Comparison of ENCODE assay signal across 10 cellular contexts in the genomic region with DNA sequence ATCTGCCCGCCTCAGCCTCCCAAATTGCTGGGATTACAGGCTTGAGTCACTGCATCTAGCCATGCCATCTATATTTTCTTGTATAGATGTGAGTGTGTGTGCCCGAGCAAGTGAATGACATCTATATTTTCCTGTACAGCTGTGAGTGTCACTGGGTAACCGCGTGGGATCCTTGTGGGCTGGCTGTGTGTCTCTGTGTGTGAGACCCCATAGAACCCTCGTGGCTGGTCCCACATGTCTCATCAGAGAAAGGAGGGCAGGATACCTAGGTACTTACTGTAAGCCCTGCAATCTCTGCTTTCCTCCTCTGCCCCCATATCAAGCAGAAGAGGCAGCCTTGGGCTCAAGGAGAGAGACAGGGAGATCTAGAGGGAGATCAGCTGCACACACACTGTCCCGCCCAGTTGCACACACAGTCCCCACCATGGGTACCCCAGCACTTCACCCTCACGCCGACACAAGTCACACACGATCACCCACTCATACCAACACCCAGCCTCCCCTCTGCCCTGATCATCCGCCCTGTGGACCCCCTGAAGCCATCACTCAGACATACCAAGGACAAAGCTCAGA. TPM values are rescaled to one million over a fixed set of nuclear protein-coding genes. Genes with fewer than 3 reads are reported as not detected.
A peak's percentile ranks its signal among the peaks of the same experiment; 100 is the strongest.
DNase-seq lines count a peak whose midpoint lies in the region; ATAC-seq lines count a peak whose summit lies in the region.
"Had no signal": no experiment of that assay in that cellular context is flagged by ENCODE, and none has a peak within 500 bp of the region (broad histone marks: within the 10 kb centered on the region; RNA-seq: fewer than 3 reads in every experiment).

No MANE protein-coding gene starts in this region.

- no peaks in the 10 kb centered on the region for H3K9me3 Mint-ChIP-seq in activated CD4-positive, alpha-beta T cell treated with anti-CD3 and anti-CD28 coated beads for 36 hours (ENCODE audit: low read depth)

- H3K4me1 ChIP-seq in esophagus (ENCODE audit: control insufficient read depth in 2 of 2, insufficient read depth in 2 of 2, low read length in 1 of 2): peaks cover 6 to 10% of the 10 kb centered on the region in 2 donors

- no peaks in the 10 kb centered on the region for H3K27me3 ChIP-seq in esophagus (ENCODE audit: control insufficient read depth in 1 of 2, insufficient read depth in 2 of 2, low read length in 2 of 2)

- H3K36me3 Mint-ChIP-seq in activated CD4-positive, alpha-beta T cell treated with anti-CD3 and anti-CD28 coated beads for 36 hours (ENCODE audit: low read depth): peaks cover 7% of the 10 kb centered on the region
- peaks cover 3% of the 10 kb centered on the region for H3K36me3 Mint-ChIP-seq in T-helper 17 cell (ENCODE audit: low read depth)

- H3K4me1 Mint-ChIP-seq in activated CD4-positive, alpha-beta T cell treated with anti-CD3 and anti-CD28 coated beads for 36 hours: peaks cover 25% of the 10 kb centered on the region
- H3K4me1 Mint-ChIP-seq in T-helper 17 cell: peaks cover 31% of the 10 kb centered on the region

- peak; percentile 24 for ATAC-seq in activated CD4-positive, alpha-beta T cell treated with anti-CD3 and anti-CD28 coated beads for 36 hours
- ATAC-seq in T-helper 17 cell: peak; percentile 33
- ATAC-seq in GM18519 (IDR thresholded peaks at IDR 0.05; ENCODE audit: low FRiP score, unreplicated experiment): no peak

- H3K36me3 ChIP-seq in esophagus (ENCODE audit: control insufficient read depth in 2 of 2, insufficient read depth in 2 of 2, low read length in 1 of 2): no peaks in the 10 kb centered on the region

- no peaks in the 10 kb centered on the region for H3K9me3 ChIP-seq in T-helper 17 cell (ENCODE audit: control insufficient read depth, low read length, poor library complexity, severe bottlenecking)
- H3K9me3 ChIP-seq in esophagus (ENCODE audit: control insufficient read depth in 2 of 2, insufficient read depth in 1 of 2, low read depth in 1 of 2, low read length in 1 of 2): no peaks in the 10 kb centered on the region

- peak overlapping the region; percentile 13 to 46 for H3K4me3 ChIP-seq in esophagus (ENCODE audit: low read depth in 1 of 2, low read length in 2 of 2)

- WGBS in esophagus, 2 donors: 61 to 64% methylated on average over 10 of the region's 10 CpGs

- intact Hi-C loops in activated CD4-positive, alpha-beta T cell treated with anti-CD3 and anti-CD28 coated beads for 36 hours (cut with DNase I, micrococcal nuclease): loop anchor here in 1 of 2 experiments (1.0 kb wide), 2 partner anchors 21 to 108 kb away; no protein-coding TSS in a partner anchor

- CTCF ChIA-PET in activated CD4-positive, alpha-beta T cell treated with anti-CD3 and anti-CD28 coated beads for 36 hours (lab: Charles Lee): interaction anchor here (0.7 to 1.3 kb wide), 5 partner anchors 10 to 241 kb away, joined by 3 to 7 read pairs (median 4); no protein-coding TSS in a partner anchor

- DNase-seq in activated CD4-positive, alpha-beta T cell treated with anti-CD3 and anti-CD28 coated beads for 36 hours: peak; percentile 57
- DNase-seq in activated CD4-positive, alpha-beta T cell treated with anti-CD3 and anti-CD28 coated beads, Interleukin-2, amount 50 U/mL, for 1 hour: no peak
- DNase-seq in T-helper 17 cell (no peak), NCI-H128 (lab: John Stamatoyannopoulos, UW; ENCODE audit: unreplicated experiment) (no peak), GDM1 (lab: John Stamatoyannopoulos, UW) (no peak)
- DNase-seq: NCI-H1417 had no signal

- peak overlapping the region; percentile 96 for H3K27ac Mint-ChIP-seq in activated CD4-positive, alpha-beta T cell treated with anti-CD3 and anti-CD28 coated beads for 36 hours
- H3K27ac Mint-ChIP-seq in T-helper 17 cell: peak overlapping the region; percentile 98

- H3K27ac ChIP-seq in esophagus (ENCODE audit: low read depth in 2 of 2, low read length in 1 of 2): peak overlapping the region in 1 of 2 donors; percentile 58
- H3K27ac ChIP-seq in temporal lobe (ENCODE audit: low read depth, low read length): peak overlapping the region; percentile 12

- no peaks in the 10 kb centered on the region for H3K27me3 Mint-ChIP-seq in activated CD4-positive, alpha-beta T cell treated with anti-CD3 and anti-CD28 coated beads for 36 hours
- no peaks in the 10 kb centered on the region for H3K27me3 Mint-ChIP-seq in T-helper 17 cell

- POLR2A ChIA-PET in activated CD4-positive, alpha-beta T cell treated with anti-CD3 and anti-CD28 coated beads for 36 hours (lab: Charles Lee): interaction anchor here (0.5 to 1.8 kb wide), 4 partner anchors 10 to 299 kb away, joined by 3 to 6 read pairs (median 4); no protein-coding TSS in a partner anchor

- H3K4me3 Mint-ChIP-seq in activated CD4-positive, alpha-beta T cell treated with anti-CD3 and anti-CD28 coated beads for 36 hours: peak overlapping the region; percentile 88
- peak overlapping the region; percentile 99 for H3K4me3 Mint-ChIP-seq in T-helper 17 cell

RNA-seq across cellular contexts. Expression of a gene that starts 0.7 kb away (rescaled TPM):
- total RNA-seq in activated CD4-positive, alpha-beta T cell treated with anti-CD3 and anti-CD28 coated beads for 36 hours: 10 to 100 TPM; 49.5 to 56.3 TPM
- total RNA-seq in T-helper 17 cell (100 to 1,000 TPM; 104 to 105 TPM), temporal lobe (0.25 TPM)
- 1 to 10 TPM; 1.8 to 3.9 TPM for polyA plus RNA-seq in esophagus
- total RNA-seq: fibroblast of villous mesenchyme had no signal

RNA-seq across cellular contexts. Expression of a gene that starts 16.9 kb away (rescaled TPM):
- total RNA-seq in activated CD4-positive, alpha-beta T cell treated with anti-CD3 and anti-CD28 coated beads for 36 hours: 1 to 10 TPM; 1.2 to 1.8 TPM
- 1 to 10 TPM; 1.4 to 1.5 TPM for total RNA-seq in T-helper 17 cell
- 10 to 100 TPM; 50.8 to 87.6 TPM for polyA plus RNA-seq in esophagus
- total RNA-seq in temporal lobe: 0.25 TPM

RNA-seq across cellular contexts. Expression of a gene that starts 21.2 kb away (rescaled TPM):
- total RNA-seq in activated CD4-positive, alpha-beta T cell treated with anti-CD3 and anti-CD28 coated beads for 36 hours: 1 to 10 TPM; 4.8 to 5.1 TPM
- total RNA-seq in T-helper 17 cell: 1 to 10 TPM; 1.5 to 1.6 TPM
- under 1 TPM; 0.06 to 0.16 TPM for polyA plus RNA-seq in esophagus
- 116 TPM for total RNA-seq in temporal lobe
- total RNA-seq: fibroblast of villous mesenchyme had no signal

RNA-seq across cellular contexts. Expression of a gene that starts 21.3 kb away (rescaled TPM):
- total RNA-seq in activated CD4-positive, alpha-beta T cell treated with anti-CD3 and anti-CD28 coated beads for 36 hours: 10 to 100 TPM; 18.6 to 19.2 TPM
- total RNA-seq in T-helper 17 cell (10 to 100 TPM in 1 of 2 donors, 1 to 10 TPM in 1; 9.6 to 11.3 TPM), temporal lobe (38.8 TPM)
- 10 to 100 TPM; 43.5 to 66.0 TPM for polyA plus RNA-seq in esophagus

RNA-seq across cellular contexts. Expression of a gene that starts 47.4 kb away (rescaled TPM):
- total RNA-seq in activated CD4-positive, alpha-beta T cell treated with anti-CD3 and anti-CD28 coated beads for 36 hours: under 1 TPM; 0.46 to 0.64 TPM
- not detected for total RNA-seq in T-helper 17 cell
- polyA plus RNA-seq in esophagus: 1 to 10 TPM in 1 of 2 donors, under 1 TPM in 1; 0.36 to 1.4 TPM
- 0.98 TPM for total RNA-seq in temporal lobe
- total RNA-seq: fibroblast of villous mesenchyme had no signal

Comparison
In these comparisons a context has a peak if more than half of its experiments do, and no peak if none do; other contexts are left out.
1. RNA of a gene that starts 0.7 kb away (total RNA-seq): 104 to 105 TPM in T-helper 17 cell and 49.5 to 56.3 TPM in activated CD4-positive, alpha-beta T cell treated with anti-CD3 and anti-CD28 coated beads for 36 hours; 0.25 TPM in temporal lobe (single experiment); every median in the first group is over 10 times any median in the second.
2. RNA of a gene that starts 21.2 kb away (total RNA-seq): 116 TPM in temporal lobe (single experiment); 4.8 to 5.1 TPM in activated CD4-positive, alpha-beta T cell treated with anti-CD3 and anti-CD28 coated beads for 36 hours and 1.5 to 1.6 TPM in T-helper 17 cell; every median in the first group is over 10 times any median in the second.